In the genomic region with DNA sequence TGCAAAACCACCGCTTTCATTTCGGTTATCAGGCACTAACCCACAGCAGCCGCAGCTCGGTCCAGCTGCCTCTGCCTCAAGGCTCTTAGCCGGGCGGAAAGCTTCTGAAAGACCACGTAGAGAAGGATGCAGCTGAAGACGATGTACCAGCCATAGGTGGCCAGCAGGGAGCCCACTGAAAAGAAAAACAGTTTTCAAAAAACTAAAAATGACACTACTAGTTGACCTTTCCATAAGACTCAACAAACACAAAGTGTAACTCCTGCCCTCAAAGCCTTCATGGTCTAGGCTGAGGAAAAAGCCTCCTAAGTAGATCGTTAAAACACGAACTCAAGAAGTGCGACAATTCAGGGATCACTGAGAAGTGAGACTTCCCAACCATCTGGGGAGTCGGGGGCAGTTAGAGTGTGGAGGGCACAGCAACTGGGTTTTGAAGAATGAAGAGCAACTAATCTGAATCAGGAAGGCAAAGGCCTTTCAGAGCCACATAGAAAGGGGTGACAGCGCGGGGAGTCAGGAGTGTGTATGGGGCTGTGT, we compare ENCODE assay signal across 8 cellular contexts. TPM values are rescaled to one million over a fixed set of nuclear protein-coding genes. Genes with fewer than 3 reads are reported as not detected.
DNase-seq lines count a peak whose midpoint lies in the region; ATAC-seq, FAIRE-seq and TF ChIP-seq lines count a peak whose summit lies in the region.

No MANE protein-coding gene starts in this region.

- H3K36me3 ChIP-seq in ovary = no peaks in the 10 kb centered on the region

- TF ChIP-seq POLR2A in GM12892 (IDR thresholded peaks at IDR 0.05; ENCODE audit: low read depth, low read length) (no peak), erythroblast (IDR thresholded peaks at IDR 0.05; ENCODE audit: low read length) (no peak), ovary (IDR thresholded peaks at IDR 0.05) (no peak)

- H3K4me3 ChIP-seq in ovary = peak overlapping the region; percentile 98

- DNase-seq in AG08396 (ENCODE audit: low spot score) (peak; percentile 32), GM12892 (ENCODE audit: insufficient read length) (no peak), SW480 (ENCODE audit: low spot score) (peak; percentile 36), erythroblast (lab: John Stamatoyannopoulos, UW) (peak; percentile 64 to 71), ovary (no peak), C1 segment of cervical spinal cord (lab: John Stamatoyannopoulos, UW) (no peak), epidermal melanocyte (ENCODE audit: insufficient read length, low spot score) (no peak)

- no peak for TF ChIP-seq EP300 in ovary (IDR thresholded peaks at IDR 0.05)

- intact Hi-C loops in ovary (cut with DNase I) = loop anchor here in 2 of 4 donors (5.0 to 10.0 kb wide), 2 partner anchors 672 to 934 kb away; a partner anchor contains a TSS

- 3 to 8% (median 4%) methylated on average over 14 of the region's 14 CpGs for WGBS in ovary, 3 donors

- no peaks in the 10 kb centered on the region for H3K9me3 ChIP-seq in ovary

- peak; percentile 42 for FAIRE-seq in GM12892 (lab: Jason Lieb, UNC)

- TF ChIP-seq CTCF in ovary (IDR thresholded peaks at IDR 0.05) = peak in 1 of 3 donors; percentile 16

- no peaks in the 10 kb centered on the region for H3K27me3 ChIP-seq in ovary

- H3K4me1 ChIP-seq in ovary (ENCODE audit: insufficient read depth) = peaks cover 3% of the 10 kb centered on the region

- H3K27ac ChIP-seq in ovary = peak overlapping the region; percentile 57 to 77

- peak; percentile 52 for ATAC-seq in HG03175 (IDR thresholded peaks at IDR 0.05; ENCODE audit: unreplicated experiment)

RNA-seq across cellular contexts. Expression of a gene that starts 0.7 kb away (rescaled TPM):
- 30.5 TPM for polyA plus RNA-seq in GM12892 (2012; ENCODE audit: missing spikeins)
- 10 to 100 TPM; 36.9 to 61.7 (median 42.7) TPM for total RNA-seq in ovary
- polyA plus RNA-seq in ovary = 10 to 100 TPM; 56.4 to 83.2 TPM

RNA-seq across cellular contexts. Expression of a gene that starts 18.5 kb away (rescaled TPM):
- polyA plus RNA-seq in GM12892 (2012; ENCODE audit: missing spikeins) = 119 TPM
- total RNA-seq in ovary = 10 to 100 TPM; 18.6 to 55.1 (median 39.9) TPM
- polyA plus RNA-seq in ovary = 10 to 100 TPM; 30.8 to 34.0 TPM

RNA-seq across cellular contexts. Expression of a gene that starts 24.7 kb away (rescaled TPM):
- 11.2 TPM for polyA plus RNA-seq in GM12892 (2012; ENCODE audit: missing spikeins)
- total RNA-seq in ovary = 10 to 100 TPM; 23.0 to 69.9 (median 33.1) TPM
- polyA plus RNA-seq in ovary = 10 to 100 TPM; 24.4 to 33.0 TPM

Comparison
In these comparisons a context has a peak if more than half of its experiments do, and no peak if none do; other contexts are left out.
1. DNase-seq: peak in AG08396 (single experiment), SW480 (single experiment) and erythroblast (2 of 2); none in GM12892 (single experiment), ovary (0 of 5), C1 segment of cervical spinal cord (0 of 14) and epidermal melanocyte (single experiment).